In genomic region chr18:22822841-22823508, GRCh38 we compare ENCODE assay signal across 15 cellular contexts.
DNase-seq lines count a peak whose midpoint lies in the region; ATAC-seq lines count a peak whose summit lies in the region.
"Had no signal": no experiment of that assay in that cellular context is flagged by ENCODE, and none has a peak within 500 bp of the region (broad histone marks: within the 10 kb centered on the region; RNA-seq: fewer than 3 reads in every experiment).

No MANE protein-coding gene starts in this region.

- H3K4me1 Mint-ChIP-seq in activated T-helper 1 cell treated with anti-CD3 and anti-CD28 coated beads, Interleukin-12 subunit alpha, Interleukin-12 subunit beta, Interleukin-2, Interleukin-4 antibody, amounts not matched to agents 30 ng/mL and 10 ng/mL and 1 ng/mL, durations not matched to agents 14 hours and 24 hours and 36 hours (ENCODE audit: low read depth), result no peaks in the 10 kb centered on the region
- H3K4me1 Mint-ChIP-seq: activated B cell treated with CpG ODN at 0.5 μM for 24 hours, naive B cell had no signal

- peaks cover 26% of the 10 kb centered on the region for H3K4me1 ChIP-seq in HUES64 (ENCODE audit: insufficient read depth, low read length)
- no peaks in the 10 kb centered on the region for H3K4me1 ChIP-seq in right cardiac atrium (ENCODE audit: control insufficient read depth, insufficient read depth, low read length)

- WGBS in HUES64, result 81% methylated on average over 3 of the region's 3 CpGs
- WGBS in right cardiac atrium, result 86% methylated on average over 3 of the region's 3 CpGs

- H3K4me3 Mint-ChIP-seq in activated T-helper 1 cell treated with anti-CD3 and anti-CD28 coated beads, Interleukin-12 subunit alpha, Interleukin-12 subunit beta, Interleukin-2, Interleukin-4 antibody, amounts not matched to agents 30 ng/mL and 10 ng/mL and 1 ng/mL, durations not matched to agents 14 hours and 24 hours and 36 hours, result no peak overlapping the region
- H3K4me3 Mint-ChIP-seq: activated B cell treated with CpG ODN at 0.5 μM for 24 hours, naive B cell had no signal

- no peaks in the 10 kb centered on the region for H3K9me3 Mint-ChIP-seq in activated T-helper 1 cell treated with anti-CD3 and anti-CD28 coated beads, Interleukin-12 subunit alpha, Interleukin-12 subunit beta, Interleukin-2, Interleukin-4 antibody, amounts not matched to agents 30 ng/mL and 10 ng/mL and 1 ng/mL, durations not matched to agents 14 hours and 24 hours and 36 hours
- H3K9me3 Mint-ChIP-seq: activated B cell treated with CpG ODN at 0.5 μM for 24 hours had no signal

- H3K4me3 ChIP-seq in HUES64 (ENCODE audit: low read length) (no peak overlapping the region), right cardiac atrium (ENCODE audit: low read length) (no peak overlapping the region)
- H3K4me3 ChIP-seq: skin epidermis had no signal

- H3K9me3 ChIP-seq in HUES64 (ENCODE audit: insufficient read depth, low read depth, low read length), result no peaks in the 10 kb centered on the region
- no peaks in the 10 kb centered on the region for H3K9me3 ChIP-seq in right cardiac atrium (ENCODE audit: control insufficient read depth, low read length)

- in situ Hi-C loops in KBM-7 (cut with MboI; ENCODE audit: low pct_unique_long_range_greater_than_20kb, low sequenced_read_pairs), result loop anchor here (25.0 kb wide), 1 partner anchor 589 kb away; no protein-coding TSS in a partner anchor

- no peak overlapping the region for H3K27ac Mint-ChIP-seq in activated T-helper 1 cell treated with anti-CD3 and anti-CD28 coated beads, Interleukin-12 subunit alpha, Interleukin-12 subunit beta, Interleukin-2, Interleukin-4 antibody, amounts not matched to agents 30 ng/mL and 10 ng/mL and 1 ng/mL, durations not matched to agents 14 hours and 24 hours and 36 hours
- H3K27ac Mint-ChIP-seq: activated B cell treated with CpG ODN at 0.5 μM for 24 hours, naive B cell had no signal

- no peaks in the 10 kb centered on the region for H3K36me3 Mint-ChIP-seq in activated T-helper 1 cell treated with anti-CD3 and anti-CD28 coated beads, Interleukin-12 subunit alpha, Interleukin-12 subunit beta, Interleukin-2, Interleukin-4 antibody, amounts not matched to agents 30 ng/mL and 10 ng/mL and 1 ng/mL, durations not matched to agents 14 hours and 24 hours and 36 hours (ENCODE audit: low read depth)
- H3K36me3 Mint-ChIP-seq: naive B cell had no signal

- H3K27me3 Mint-ChIP-seq in activated T-helper 1 cell treated with anti-CD3 and anti-CD28 coated beads, Interleukin-12 subunit alpha, Interleukin-12 subunit beta, Interleukin-2, Interleukin-4 antibody, amounts not matched to agents 30 ng/mL and 10 ng/mL and 1 ng/mL, durations not matched to agents 14 hours and 24 hours and 36 hours (ENCODE audit: insufficient read depth), result peaks cover 6% of the 10 kb centered on the region

- peak overlapping the region; percentile 6; the same call in 1 of the 2 replicates for H3K9ac ChIP-seq in HUES64 (ENCODE audit: low read depth, low read length)
- H3K9ac ChIP-seq: GM23248 had no signal

- intact Hi-C loops in activated T-helper 1 cell treated with anti-CD3 and anti-CD28 coated beads, Interleukin-12 subunit alpha, Interleukin-12 subunit beta, Interleukin-2, Interleukin-4 antibody, amounts not matched to agents 30 ng/mL and 10 ng/mL and 1 ng/mL, durations not matched to agents 14 hours and 24 hours and 36 hours (cut with micrococcal nuclease), result no loop called here
- intact Hi-C loops in right cardiac atrium (cut with DNase I), result no loop called here

- DNase-seq in GF-D8 (lab: John Stamatoyannopoulos, UW), result no peak
- DNase-seq in KBM-7, result no peak
- DNase-seq in activated T-helper 1 cell treated with anti-CD3 and anti-CD28 coated beads, Interleukin-12 subunit alpha, Interleukin-12 subunit beta, Interleukin-2, Interleukin-4 antibody, amounts not matched to agents 30 ng/mL and 10 ng/mL and 1 ng/mL, durations not matched to agents 14 hours and 24 hours and 36 hours (ENCODE audit: low spot score), result no peak
- DNase-seq in right cardiac atrium, result no peak
- DNase-seq: activated B cell treated with CpG ODN at 0.5 μM for 24 hours; activated T-cell treated with anti-CD3 and anti-CD28 coated beads, Interleukin-2, amount 50 U/mL, for 48 hours; GM23248; naive B cell had no signal

- H3K27ac ChIP-seq in HUES64 (ENCODE audit: low read depth, low read length), result peak overlapping the region; percentile 69
- no peak overlapping the region for H3K27ac ChIP-seq in right cardiac atrium (ENCODE audit: low read length)
- H3K27ac ChIP-seq: skin epidermis had no signal

- H3K36me3 ChIP-seq in HUES64 (ENCODE audit: insufficient read depth, low read length), result no peaks in the 10 kb centered on the region

- ATAC-seq in GM18498 (IDR thresholded peaks at IDR 0.05; ENCODE audit: unreplicated experiment) (peak; percentile 96), GM19463 (IDR thresholded peaks at IDR 0.05; ENCODE audit: unreplicated experiment) (peak; percentile 89), HG02884 (IDR thresholded peaks at IDR 0.05; ENCODE audit: unreplicated experiment) (peak; percentile 80), right cardiac atrium (no peak)
- ATAC-seq: esophagus mucosa, Right ventricle myocardium inferior had no signal

- no peaks in the 10 kb centered on the region for H3K27me3 ChIP-seq in HUES64 (ENCODE audit: insufficient read depth, low read length)
- no peaks in the 10 kb centered on the region for H3K27me3 ChIP-seq in right cardiac atrium (ENCODE audit: control insufficient read depth, insufficient read depth)

Comparison
In these comparisons a context has a peak if more than half of its experiments do, and no peak if none do; other contexts are left out.
1. ATAC-seq: peak in GM18498 (single experiment), GM19463 (single experiment) and HG02884 (single experiment); none in right cardiac atrium (0 of 2).